In genomic region chr20:61193164-61193563, GRCh38 we compare ENCODE assay signal across 30 cellular contexts. TPM values are rescaled to one million over a fixed set of nuclear protein-coding genes. Genes with fewer than 3 reads are reported as not detected.
"Had no signal": no experiment of that assay in that cellular context is flagged by ENCODE, and none has a peak within 500 bp of the region (broad histone marks: within the 10 kb centered on the region; RNA-seq: fewer than 3 reads in every experiment).

No MANE protein-coding gene starts in this region.

- H3K4me2 ChIP-seq: hepatocyte had no signal

- H3K79me2 ChIP-seq: hepatocyte had no signal

- H2AFZ ChIP-seq: hepatocyte had no signal

- H3K27me3 Mint-ChIP-seq: memory B cell had no signal

- H3K4me3 Mint-ChIP-seq: dendritic cell treated with granulocyte-macrophage colony-stimulating factor and Interleukin-4, amounts not matched to agents 40 ng/mL and 50 ng/mL, for 4 days; memory B cell; naive thymus-derived CD4-positive, alpha-beta T cell; stimulated activated memory B cell treated with anti-CD40 and anti-IgM and Interleukin-4, amounts not matched to agents 10 μg/mL and 1 μg/mL and 100 μg/mL, for 72 hours had no signal

- H3K4me3 ChIP-seq: colonic mucosa, esophagus muscularis mucosa, gastroesophageal sphincter, heart left ventricle, hepatocyte, lung, ovary, psoas muscle, sigmoid colon, spleen, thoracic aorta, tibial nerve, upper lobe of left lung, uterus had no signal

- H3K36me3 ChIP-seq: colonic mucosa, esophagus muscularis mucosa, gastroesophageal sphincter, heart left ventricle, ovary, sigmoid colon, spleen, thoracic aorta, tibial nerve, upper lobe of left lung, uterus had no signal

- H3K9me3 Mint-ChIP-seq: nephron progenitor cell; stimulated activated memory B cell treated with anti-CD40 and anti-IgM and Interleukin-4, amounts not matched to agents 10 μg/mL and 1 μg/mL and 100 μg/mL, for 72 hours had no signal

- H3K4me1 Mint-ChIP-seq: memory B cell; naive thymus-derived CD4-positive, alpha-beta T cell; stimulated activated memory B cell treated with anti-CD40 and anti-IgM and Interleukin-4, amounts not matched to agents 10 μg/mL and 1 μg/mL and 100 μg/mL, for 72 hours had no signal

- H3K36me3 Mint-ChIP-seq: memory B cell; naive thymus-derived CD4-positive, alpha-beta T cell; stimulated activated memory B cell treated with anti-CD40 and anti-IgM and Interleukin-4, amounts not matched to agents 10 μg/mL and 1 μg/mL and 100 μg/mL, for 72 hours had no signal

- H3K9me3 ChIP-seq: colonic mucosa, esophagus muscularis mucosa, ovary, psoas muscle, sigmoid colon, thoracic aorta, upper lobe of left lung, uterus had no signal

- DNase-seq: colonic mucosa; effector CD8-positive, alpha-beta T cell; heart left ventricle; kidney; midbrain; naive thymus-derived CD4-positive, alpha-beta T cell; occipital lobe; ovary; posterior cingulate gyrus; psoas muscle; right cardiac atrium; sigmoid colon; spleen; stimulated activated CD4-positive, alpha-beta T cell treated with anti-CD3 and anti-CD28 coated beads, Interleukin-4, amount 100 ng/mL, for 4 hours; stimulated activated naive CD8-positive, alpha-beta T cell treated with anti-CD3 and anti-CD28 coated beads, Interleukin-15, Interleukin-2, amounts not matched to agents 100 U/mL and 50 U/mL, for 24 hours; substantia nigra; upper lobe of left lung; uterus had no signal

- H3K27me3 ChIP-seq: colonic mucosa, hepatocyte, ovary, upper lobe of left lung had no signal

- H3K4me1 ChIP-seq: colonic mucosa, esophagus muscularis mucosa, foreskin keratinocyte, gastroesophageal sphincter, heart left ventricle, psoas muscle, sigmoid colon, spleen, tibial nerve, upper lobe of left lung, uterus had no signal

- ATAC-seq: foreskin keratinocyte; gastroesophageal sphincter; heart left ventricle; left lobe of liver; naive thymus-derived CD4-positive, alpha-beta T cell; psoas muscle; right cardiac atrium; stimulated activated memory B cell treated with anti-CD40 and anti-IgM and Interleukin-4, amounts not matched to agents 10 μg/mL and 1 μg/mL and 100 μg/mL, for 72 hours; stimulated activated naive CD8-positive, alpha-beta T cell treated with anti-CD3 and anti-CD28 coated beads, Interleukin-15, Interleukin-2, amounts not matched to agents 100 U/mL and 50 U/mL, for 24 hours had no signal

- H3K27ac ChIP-seq: colonic mucosa, esophagus muscularis mucosa, foreskin keratinocyte, gastroesophageal sphincter, heart left ventricle, hepatocyte, ovary, psoas muscle, sigmoid colon, spleen, thoracic aorta, tibial nerve, upper lobe of left lung, uterus had no signal

- H3K27ac Mint-ChIP-seq: dendritic cell treated with granulocyte-macrophage colony-stimulating factor and Interleukin-4, amounts not matched to agents 40 ng/mL and 50 ng/mL, for 4 days; memory B cell; naive thymus-derived CD4-positive, alpha-beta T cell; stimulated activated memory B cell treated with anti-CD40 and anti-IgM and Interleukin-4, amounts not matched to agents 10 μg/mL and 1 μg/mL and 100 μg/mL, for 72 hours had no signal

RNA-seq across cellular contexts. Expression of gene CDH4, which starts 58.9 kb away (rescaled TPM):
- total RNA-seq: left lobe of liver, thoracic aorta had no signal
